In the genomic region with DNA sequence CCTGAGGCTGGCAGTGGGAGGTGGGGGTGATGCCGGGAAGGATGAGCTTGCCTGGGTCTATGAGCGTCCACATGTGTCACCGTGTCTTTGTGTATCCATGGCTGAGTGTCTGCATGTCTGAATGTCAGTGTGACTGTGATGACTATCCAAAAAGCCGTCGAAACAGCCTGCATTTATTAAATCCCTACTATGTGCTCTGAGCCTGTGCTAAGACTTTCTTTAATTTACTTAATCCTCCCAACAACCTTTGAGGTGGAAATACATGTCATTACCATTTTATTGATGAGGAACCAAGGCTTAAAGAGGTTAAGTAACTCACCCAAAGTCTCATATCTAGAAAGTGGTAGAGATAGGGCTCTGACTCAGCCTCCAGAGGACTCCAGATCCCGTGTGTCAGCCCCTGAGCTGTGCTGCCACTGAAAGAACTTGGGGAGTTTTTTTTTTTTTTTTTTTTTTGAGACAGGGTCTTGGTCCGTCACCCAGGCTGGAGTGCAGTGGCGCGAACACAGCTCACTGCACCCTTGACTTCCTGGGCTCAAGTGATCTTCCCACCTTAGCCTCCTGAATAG, we compare ENCODE assay signal across 15 cellular contexts. TPM values are rescaled to one million over a fixed set of nuclear protein-coding genes. Genes with fewer than 3 reads are reported as not detected.
DNase-seq lines count a peak whose midpoint lies in the region; ATAC-seq, FAIRE-seq and TF ChIP-seq lines count a peak whose summit lies in the region.
"Had no signal": no experiment of that assay in that cellular context is flagged by ENCODE, and none has a peak within 500 bp of the region (broad histone marks: within the 10 kb centered on the region; RNA-seq: fewer than 3 reads in every experiment).

No MANE protein-coding gene starts in this region.

- TF ChIP-seq POLR2A in suprapubic skin (IDR thresholded peaks at IDR 0.05), result no peak

- no peak overlapping the region for H3K9ac ChIP-seq in keratinocyte (ENCODE audit: control insufficient read depth, extremely low read depth, insufficient read depth, low read length)

- H3K36me3 Mint-ChIP-seq in WTC11, result 0 out of 2 replicates have a peak, but pooled peaks cover 2% of the 10 kb centered on the region
- no peaks in the 10 kb centered on the region for H3K36me3 Mint-ChIP-seq in T-cell

- no peaks in the 10 kb centered on the region for H3K9me1 ChIP-seq in keratinocyte (ENCODE audit: control insufficient read depth, extremely low read depth, insufficient read depth, low read length)

- H3K4me3 Mint-ChIP-seq in WTC11, result no peak overlapping the region
- no peak overlapping the region for H3K4me3 Mint-ChIP-seq in T-cell

- 0 out of 2 replicates have a peak, but pooled peaks cover 2% of the 10 kb centered on the region for H3K27me3 Mint-ChIP-seq in WTC11 (ENCODE audit: low read depth)
- peaks cover 16 to 31% of the 10 kb centered on the region in 2 donors for H3K27me3 Mint-ChIP-seq in T-cell

- H3K79me2 ChIP-seq in keratinocyte (ENCODE audit: control insufficient read depth, insufficient read depth, low read length), result no peaks in the 10 kb centered on the region

- H4K20me1 ChIP-seq in keratinocyte (ENCODE audit: control insufficient read depth, extremely low read depth, insufficient read depth, low read length), result peaks cover 3% of the 10 kb centered on the region

- H3K4me1 Mint-ChIP-seq in WTC11 (peaks cover 53% of the 10 kb centered on the region), T-cell (peaks cover 13 to 16% (median 15%) of the 10 kb centered on the region in 3 donors)

- FAIRE-seq in keratinocyte (lab: Jason Lieb, UNC), result no peak
- FAIRE-seq: GM12878, GM19239 had no signal

- H3K4me3 ChIP-seq in keratinocyte (ENCODE audit: control insufficient read depth in 2 of 3, extremely low read depth in 1 of 3, insufficient read depth in 2 of 3, low read depth in 1 of 3, low read length in 3 of 3) (no peak overlapping the region), suprapubic skin (no peak overlapping the region), A673 (ENCODE audit: low read depth, low read length, poor library complexity, severe bottlenecking) (no peak overlapping the region)
- H3K4me3 ChIP-seq: GM12878, mucosa of descending colon had no signal

- H3K9me3 Mint-ChIP-seq in WTC11 (no peaks in the 10 kb centered on the region), T-cell (no peaks in the 10 kb centered on the region)

- no peak for TF ChIP-seq EP300 in suprapubic skin (IDR thresholded peaks at IDR 0.05)

- H3K27ac ChIP-seq in keratinocyte (ENCODE audit: control insufficient read depth, insufficient read depth, low read length) (peak overlapping the region; percentile 26), suprapubic skin (peak overlapping the region; percentile 76), A673 (ENCODE audit: low read depth, low read length, poor library complexity, severe bottlenecking) (no peak overlapping the region)

- H3K36me3 ChIP-seq in keratinocyte (ENCODE audit: control insufficient read depth in 2 of 2, extremely low read depth in 1 of 2, insufficient read depth in 2 of 2, low read length in 2 of 2) (no peaks in the 10 kb centered on the region), suprapubic skin (no peaks in the 10 kb centered on the region), A673 (ENCODE audit: insufficient read depth, low read length, poor library complexity, severe bottlenecking) (no peaks in the 10 kb centered on the region)
- H3K36me3 ChIP-seq: brain microvascular endothelial cell had no signal

- POLR2A ChIA-PET in WTC11 (lab: Charles Lee) (interaction anchor here (0.7 kb wide), 2 partner anchors 61 to 953 kb away, joined by 3 to 4 read pairs; no protein-coding TSS in a partner anchor), T-cell (lab: Charles Lee) (no interaction called here), A673 (lab: Charles Lee; ENCODE audit: low non-redundant PET) (no interaction called here)

- H3K9me3 ChIP-seq in keratinocyte (ENCODE audit: control insufficient read depth, low read depth, low read length) (no peaks in the 10 kb centered on the region), suprapubic skin (no peaks in the 10 kb centered on the region), A673 (ENCODE audit: low read depth, low read length, poor library complexity, severe bottlenecking) (no peaks in the 10 kb centered on the region)
- H3K9me3 ChIP-seq: mucosa of descending colon had no signal

- DNase-seq in HCEC 1CT (peak; percentile 32), WTC11 (ENCODE audit: low spot score) (no peak), keratinocyte (ENCODE audit: low read depth, low spot score) (no peak), suprapubic skin (ENCODE audit: low spot score in 2 of 2) (no peak), T-cell (no peak), A673 (ENCODE audit: low spot score) (no peak)
- DNase-seq: activated CD4-positive, alpha-beta T cell treated with anti-CD3 and anti-CD28 coated beads, Interleukin-2, amount 50 U/mL, for 4 hours; activated effector memory CD4-positive, alpha-beta T cell treated with Interleukin-2 at 50 U/mL for 16 hours; brain microvascular endothelial cell; mucosa of descending colon; NCI-H2171; T-helper 2 cell had no signal

- dilution Hi-C loops in keratinocyte (cut with MboI; ENCODE audit: extremely low pct_ligation_motif_present, low sequenced_read_pairs), result no loop called here

- CTCF ChIA-PET in WTC11 (lab: Charles Lee) (interaction anchor here (0.6 to 1.1 kb wide), 3 partner anchors 21 to 136 kb away, joined by 3 to 4 read pairs (median 4); no protein-coding TSS in a partner anchor), T-cell (lab: Charles Lee) (no interaction called here), A673 (lab: Charles Lee) (interaction anchor here (0.6 to 0.7 kb wide), 2 partner anchors 14 to 351 kb away, joined by 3 read pairs; no protein-coding TSS in a partner anchor)

- H3K27ac Mint-ChIP-seq in WTC11 (peak overlapping the region; percentile 53), T-cell (no peak overlapping the region)

- no peak overlapping the region for H2AFZ ChIP-seq in keratinocyte (ENCODE audit: control insufficient read depth, low read length)

- intact Hi-C loops in A673 (cut with micrococcal nuclease; ENCODE audit: unreplicated experiment), result loop anchor here (5.0 kb wide), 1 partner anchor 34 kb away; no protein-coding TSS in a partner anchor

- WGBS in suprapubic skin, result 60% methylated on average over 9 of the region's 9 CpGs

- peak overlapping the region; percentile 19 for H3K4me2 ChIP-seq in keratinocyte (ENCODE audit: control insufficient read depth, extremely low read depth, insufficient read depth, low read depth, low read length)

- peaks cover 65% of the 10 kb centered on the region for H3K4me1 ChIP-seq in keratinocyte (ENCODE audit: control insufficient read depth, extremely low read depth, insufficient read depth, low read length)
- peaks cover 66% of the 10 kb centered on the region for H3K4me1 ChIP-seq in suprapubic skin
- H3K4me1 ChIP-seq in A673 (ENCODE audit: insufficient read depth, low read length, poor library complexity, severe bottlenecking), result peaks cover 24% of the 10 kb centered on the region

- no TSS peak for BruUV-seq in A673 (replicated peaks; lab: Mats Ljungman, UMichigan)

- H3K27me3 ChIP-seq in keratinocyte (ENCODE audit: control insufficient read depth, extremely low read depth, insufficient read depth, low read length) (no peaks in the 10 kb centered on the region), suprapubic skin (no peaks in the 10 kb centered on the region), A673 (replicated peaks; ENCODE audit: insufficient read depth, low read depth, low read length, poor library complexity) (no peaks in the 10 kb centered on the region)
- H3K27me3 ChIP-seq: brain microvascular endothelial cell had no signal

- TF ChIP-seq CTCF in WTC11 (IDR thresholded peaks at IDR 0.05) (no peak), keratinocyte (optimal IDR thresholded peaks at IDR 0.05 in 1 of 3, IDR thresholded peaks at IDR 0.05 in 1 of 3, conservative IDR thresholded peaks at IDR 0.05 in 1 of 3; ENCODE audit: extremely low read depth in 1 of 3, insufficient read depth in 2 of 3, low read length in 3 of 3) (no peak), suprapubic skin (IDR thresholded peaks at IDR 0.05) (no peak), A673 (conservative IDR thresholded peaks at IDR 0.05; ENCODE audit: low read depth, low read length) (no peak)

- ATAC-seq in WTC11 (no peak), T-cell (replicated peaks in 1 of 4) (no peak), GM18858 (IDR thresholded peaks at IDR 0.05; ENCODE audit: unreplicated experiment) (no peak)
- ATAC-seq: GM12878 had no signal

TF ChIP-seq in WTC11, 78 proteins besides CTCF, POLR2A, EP300 and RAD21 (continues in another document):
- no peak for TF ChIP-seq NFATC4 (CRISPR knock-in tag; IDR thresholded peaks at IDR 0.05)
- TF ChIP-seq ZNF317 (CRISPR knock-in tag; IDR thresholded peaks at IDR 0.05; ENCODE audit: borderline replicate concordance, low read depth), result no peak
- no peak for TF ChIP-seq GTF2I (CRISPR knock-in tag; conservative IDR thresholded peaks at IDR 0.05)
- no peak for TF ChIP-seq FOXP4 (CRISPR knock-in tag; IDR thresholded peaks at IDR 0.05)

RNA-seq across cellular contexts. Expression of gene ARHGAP23, which starts 20.0 kb away (rescaled TPM):
- 49.1 to 66.0 TPM (median 56.6 TPM) in 3 replicates for total RNA-seq in WTC11 (2021)
- 6.0 to 12.3 TPM (median 6.1 TPM) in 3 replicates for polyA plus RNA-seq in keratinocyte
- polyA plus RNA-seq in keratinocyte (2011; ENCODE audit: low read depth), result 17.8 TPM
- polyA plus RNA-seq in keratinocyte (2011; cell fraction: cytosol; rRNA removed), result 7.3 and 7.9 TPM in 2 replicates
- polyA plus RNA-seq in keratinocyte (2011; cell fraction: nucleus; rRNA removed), result 17.2 and 23.8 TPM in 2 replicates
- polyA plus RNA-seq in keratinocyte (2012; ENCODE audit: low replicate concordance), result 17.6 and 27.2 TPM in 2 replicates
- 7.6 to 69.9 TPM (median 16.7 TPM) in 3 replicates for polyA minus RNA-seq in keratinocyte
- polyA minus RNA-seq in keratinocyte (2011; cell fraction: cytosol; rRNA and poly(A)+ RNA removed), result 10.2 TPM
- 22.2 and 22.7 TPM in 2 replicates for polyA minus RNA-seq in keratinocyte (2011; cell fraction: nucleus; rRNA and poly(A)+ RNA removed)
- total RNA-seq in suprapubic skin, result 100 to 1,000 TPM in 3 of 4 donors, 10 to 100 TPM in 1; 94.8 to 149 (median 121) TPM
- 1 to 10 TPM in 1 of 5 donors, under 1 TPM in 4; 0.40 to 1.2 (median 0.61) TPM for total RNA-seq in T-cell
- total RNA-seq in A673 (2021), result 19.0 and 24.9 TPM in 2 replicates

Comparison
In these comparisons a context has a peak if more than half of its experiments do, and no peak if none do; other contexts are left out.
1. CTCF ChIA-PET loops: an anchor here in WTC11 (0.6 to 1.1 kb wide) and A673 (0.6 to 0.7 kb wide); none called in T-cell.